Comparison of ENCODE assay signal across 24 cellular contexts in the genomic region with DNA sequence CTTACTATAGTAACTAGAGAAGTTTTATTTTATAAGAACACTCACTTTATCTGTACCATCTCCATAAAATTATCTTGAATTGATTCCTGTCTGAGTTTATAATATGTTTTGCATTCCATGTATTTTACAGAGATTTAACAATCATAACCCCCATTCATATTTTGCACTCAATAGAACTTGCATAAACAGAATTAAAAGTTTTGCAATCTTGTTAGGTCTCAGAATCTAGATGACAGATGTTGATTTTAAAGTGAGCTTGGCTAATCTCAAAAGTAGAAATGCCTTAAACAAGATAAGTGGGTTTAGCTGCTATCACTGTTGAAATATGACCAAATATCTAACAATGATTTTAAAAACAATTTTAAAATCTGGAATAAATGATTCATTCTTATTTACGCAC.
A peak's percentile ranks its signal among the peaks of the same experiment; 100 is the strongest.
DNase-seq lines count a peak whose midpoint lies in the region; ATAC-seq, FAIRE-seq and TF ChIP-seq lines count a peak whose summit lies in the region.
"Had no signal": no experiment of that assay in that cellular context is flagged by ENCODE, and none has a peak within 500 bp of the region (broad histone marks: within the 10 kb centered on the region; RNA-seq: fewer than 3 reads in every experiment).

No MANE protein-coding gene starts in this region.

- DNase-seq in A549 (ENCODE audit: low read depth in 1 of 2, low spot score in 1 of 2): no peak
- DNase-seq in NCI-H524 (lab: John Stamatoyannopoulos, UW): peak; percentile 52 to 79
- DNase-seq in adipocyte (ENCODE audit: low read depth): peak; percentile 49
- DNase-seq in fibroblast of villous mesenchyme (ENCODE audit: low read depth): peak; percentile 45
- DNase-seq in stimulated activated CD8-positive, alpha-beta memory T cell treated with anti-CD3 and anti-CD28 coated beads, Interleukin-4, amount 100 ng/mL, for 48 hours: no peak
- DNase-seq in activated T-helper 2 cell treated with anti-CD3 and anti-CD28 coated beads, Interferon-gamma antibody, Interleukin-2, Interleukin-4, amounts not matched to agents 10 μg/mL and 5 μg/mL and 100 μg/mL, durations not matched to agents 14 hours and 24 hours and 36 hours (ENCODE audit: low spot score): no peak
- DNase-seq in NCI-H2196 treated with DMSO at 0.1 percent for 48 hours (lab: John Stamatoyannopoulos, UW; ENCODE audit: unreplicated experiment): no peak
- DNase-seq: 8988T; AML-193; Caco-2; Calu3; CD4-positive, alpha-beta T cell; CD8-positive, alpha-beta T cell; DMS79 treated with DMSO at 0.1 percent for 48 hours; GF-D8 had no signal

- no peak for FAIRE-seq in A549 (lab: Jason Lieb, UNC)
- FAIRE-seq: A204.1, D721Med, G401.6, GM12891, GM19239 had no signal

- peak overlapping the region; percentile 58; the same call in 1 of the 3 replicates for H3K4me2 ChIP-seq in A549
- H3K4me2 ChIP-seq: BLaER1 treated with 17β-estradiol and CSF1 and Interleukin-3, amounts not matched to agents 10 nM and 100 nM had no signal

- H3K4me1 ChIP-seq in A549 (peaks cover 13% of the 10 kb centered on the region; the same call in 1 of the 3 replicates), adipocyte (ENCODE audit: control insufficient read depth, insufficient read depth, low read length) (no peaks in the 10 kb centered on the region)
- H3K4me1 ChIP-seq: BLaER1 treated with 17β-estradiol and CSF1 and Interleukin-3, amounts not matched to agents 10 nM and 100 nM had no signal

- H3K9me3 ChIP-seq in A549 (no peaks in the 10 kb centered on the region), adipocyte (ENCODE audit: control insufficient read depth, low read length) (no peaks in the 10 kb centered on the region)
- H3K9me3 ChIP-seq: Caco-2 had no signal

- CTCF ChIA-PET in A549 (lab: Yijun Ruan, JAX): no interaction called here

- no peak for TF ChIP-seq EP300 in A549 (IDR thresholded peaks at IDR 0.05)

- H3K4me3 ChIP-seq in A549 (no peak overlapping the region), adipocyte (ENCODE audit: low read length) (no peak overlapping the region), fibroblast of villous mesenchyme (ENCODE audit: low read depth, low read length) (no peak overlapping the region)
- H3K4me3 ChIP-seq: BLaER1 treated with 17β-estradiol and CSF1 and Interleukin-3, amounts not matched to agents 10 nM and 100 nM had no signal

- no peak overlapping the region for H3K4me3 Mint-ChIP-seq in stimulated activated memory B cell treated with anti-CD40 and anti-IgM and Interleukin-4, amounts not matched to agents 10 μg/mL and 1 μg/mL and 100 μg/mL, for 72 hours
- no peak overlapping the region for H3K4me3 Mint-ChIP-seq in activated T-helper 2 cell treated with anti-CD3 and anti-CD28 coated beads, Interferon-gamma antibody, Interleukin-2, Interleukin-4, amounts not matched to agents 10 μg/mL and 5 μg/mL and 100 μg/mL, durations not matched to agents 14 hours and 24 hours and 36 hours (ENCODE audit: low read depth)
- H3K4me3 Mint-ChIP-seq: B cell; CD4-positive, alpha-beta T cell; CD8-positive, alpha-beta T cell had no signal

- no peak overlapping the region for H3K27ac Mint-ChIP-seq in stimulated activated memory B cell treated with anti-CD40 and anti-IgM and Interleukin-4, amounts not matched to agents 10 μg/mL and 1 μg/mL and 100 μg/mL, for 72 hours
- H3K27ac Mint-ChIP-seq in activated T-helper 2 cell treated with anti-CD3 and anti-CD28 coated beads, Interferon-gamma antibody, Interleukin-2, Interleukin-4, amounts not matched to agents 10 μg/mL and 5 μg/mL and 100 μg/mL, durations not matched to agents 14 hours and 24 hours and 36 hours: no peak overlapping the region
- H3K27ac Mint-ChIP-seq: B cell; CD4-positive, alpha-beta T cell; CD8-positive, alpha-beta T cell had no signal

- no peak for ATAC-seq in A549
- ATAC-seq in stimulated activated memory B cell treated with anti-CD40 and anti-IgM and Interleukin-4, amounts not matched to agents 10 μg/mL and 1 μg/mL and 100 μg/mL, for 72 hours: no peak
- ATAC-seq: CD8-positive, alpha-beta T cell had no signal

- POLR2A ChIA-PET in A549 (lab: Yijun Ruan, JAX): no interaction called here

- TF ChIP-seq CTCF in A549 (IDR thresholded peaks at IDR 0.05) (no peak), fibroblast of villous mesenchyme (IDR thresholded peaks at IDR 0.05; ENCODE audit: insufficient read depth, low read depth, low read length) (no peak)

- TF ChIP-seq RAD21 in A549 (conservative IDR thresholded peaks at IDR 0.05 in 1 of 2, IDR thresholded peaks at IDR 0.05 in 1 of 2): no peak

- no peaks in the 10 kb centered on the region for H3K36me3 ChIP-seq in adipocyte (ENCODE audit: control insufficient read depth, insufficient read depth, low read length, severe bottlenecking)
- H3K36me3 ChIP-seq: BLaER1 treated with 17β-estradiol and CSF1 and Interleukin-3, amounts not matched to agents 10 nM and 100 nM had no signal

- H3K4me1 Mint-ChIP-seq in stimulated activated memory B cell treated with anti-CD40 and anti-IgM and Interleukin-4, amounts not matched to agents 10 μg/mL and 1 μg/mL and 100 μg/mL, for 72 hours: no peaks in the 10 kb centered on the region
- no peaks in the 10 kb centered on the region for H3K4me1 Mint-ChIP-seq in activated T-helper 2 cell treated with anti-CD3 and anti-CD28 coated beads, Interferon-gamma antibody, Interleukin-2, Interleukin-4, amounts not matched to agents 10 μg/mL and 5 μg/mL and 100 μg/mL, durations not matched to agents 14 hours and 24 hours and 36 hours (ENCODE audit: low read depth)
- H3K4me1 Mint-ChIP-seq: B cell had no signal

- H3K9ac ChIP-seq in adipocyte (ENCODE audit: low read length): no peak overlapping the region
- H3K9ac ChIP-seq: BLaER1 treated with 17β-estradiol and CSF1 and Interleukin-3, amounts not matched to agents 10 nM and 100 nM had no signal

- H3K27ac ChIP-seq in A549: no peak overlapping the region
- H3K27ac ChIP-seq: BLaER1 treated with 17β-estradiol and CSF1 and Interleukin-3, amounts not matched to agents 10 nM and 100 nM; C4-2B had no signal

- no peaks in the 10 kb centered on the region for H3K27me3 ChIP-seq in adipocyte (replicated peaks; ENCODE audit: control insufficient read depth, insufficient read depth, low read length)
- H3K27me3 ChIP-seq: BLaER1 treated with 17β-estradiol and CSF1 and Interleukin-3, amounts not matched to agents 10 nM and 100 nM had no signal

- peaks cover 9% of the 10 kb centered on the region for H3K9me3 Mint-ChIP-seq in stimulated activated memory B cell treated with anti-CD40 and anti-IgM and Interleukin-4, amounts not matched to agents 10 μg/mL and 1 μg/mL and 100 μg/mL, for 72 hours
- H3K9me3 Mint-ChIP-seq in activated T-helper 2 cell treated with anti-CD3 and anti-CD28 coated beads, Interferon-gamma antibody, Interleukin-2, Interleukin-4, amounts not matched to agents 10 μg/mL and 5 μg/mL and 100 μg/mL, durations not matched to agents 14 hours and 24 hours and 36 hours: peaks cover 16% of the 10 kb centered on the region

- intact Hi-C loops in activated T-helper 2 cell treated with anti-CD3 and anti-CD28 coated beads, Interferon-gamma antibody, Interleukin-2, Interleukin-4, amounts not matched to agents 10 μg/mL and 5 μg/mL and 100 μg/mL, durations not matched to agents 14 hours and 24 hours and 36 hours (cut with micrococcal nuclease): no loop called here

- no peaks in the 10 kb centered on the region for H3K27me3 Mint-ChIP-seq in stimulated activated memory B cell treated with anti-CD40 and anti-IgM and Interleukin-4, amounts not matched to agents 10 μg/mL and 1 μg/mL and 100 μg/mL, for 72 hours
- H3K27me3 Mint-ChIP-seq in activated T-helper 2 cell treated with anti-CD3 and anti-CD28 coated beads, Interferon-gamma antibody, Interleukin-2, Interleukin-4, amounts not matched to agents 10 μg/mL and 5 μg/mL and 100 μg/mL, durations not matched to agents 14 hours and 24 hours and 36 hours (ENCODE audit: low read depth): no peaks in the 10 kb centered on the region
- H3K27me3 Mint-ChIP-seq: B cell; CD4-positive, alpha-beta T cell had no signal

- TF ChIP-seq POLR2A in A549 (IDR thresholded peaks at IDR 0.05; ENCODE audit: low read length): no peak

- H3K36me3 Mint-ChIP-seq in stimulated activated memory B cell treated with anti-CD40 and anti-IgM and Interleukin-4, amounts not matched to agents 10 μg/mL and 1 μg/mL and 100 μg/mL, for 72 hours: no peaks in the 10 kb centered on the region
- H3K36me3 Mint-ChIP-seq in activated T-helper 2 cell treated with anti-CD3 and anti-CD28 coated beads, Interferon-gamma antibody, Interleukin-2, Interleukin-4, amounts not matched to agents 10 μg/mL and 5 μg/mL and 100 μg/mL, durations not matched to agents 14 hours and 24 hours and 36 hours (ENCODE audit: low read depth): no peaks in the 10 kb centered on the region
- H3K36me3 Mint-ChIP-seq: CD8-positive, alpha-beta T cell had no signal

- 81% methylated on average over 1 of the region's 1 CpG for WGBS in A549 (ENCODE audit: missing lambda C conversion rate)

TF ChIP-seq in A549, 52 proteins besides CTCF, POLR2A, EP300 and RAD21:
- TF ChIP-seq HOXB13 (CRISPR knock-in tag; IDR thresholded peaks at IDR 0.05; ENCODE audit: low read depth) (no peak), ZNF302 (CRISPR knock-in tag; IDR thresholded peaks at IDR 0.05) (no peak), POLR2AphosphoS2 (conservative IDR thresholded peaks at IDR 0.05; ENCODE audit: low read length) (no peak), BHLHE40 (IDR thresholded peaks at IDR 0.05; ENCODE audit: low read depth, low read length) (no peak), HDAC2 (IDR thresholded peaks at IDR 0.05) (no peak), RNF2 (IDR thresholded peaks at IDR 0.05; ENCODE audit: borderline replicate concordance, low read depth) (no peak), EHF (CRISPR knock-in tag; IDR thresholded peaks at IDR 0.05) (no peak), TP53 (CRISPR knock-in tag; IDR thresholded peaks at IDR 0.05) (no peak), EHMT2 (IDR thresholded peaks at IDR 0.05; ENCODE audit: low read depth) (no peak), MAFK (IDR thresholded peaks at IDR 0.05; ENCODE audit: partially characterized antibody) (no peak)
- TF ChIP-seq, protein P1, sequence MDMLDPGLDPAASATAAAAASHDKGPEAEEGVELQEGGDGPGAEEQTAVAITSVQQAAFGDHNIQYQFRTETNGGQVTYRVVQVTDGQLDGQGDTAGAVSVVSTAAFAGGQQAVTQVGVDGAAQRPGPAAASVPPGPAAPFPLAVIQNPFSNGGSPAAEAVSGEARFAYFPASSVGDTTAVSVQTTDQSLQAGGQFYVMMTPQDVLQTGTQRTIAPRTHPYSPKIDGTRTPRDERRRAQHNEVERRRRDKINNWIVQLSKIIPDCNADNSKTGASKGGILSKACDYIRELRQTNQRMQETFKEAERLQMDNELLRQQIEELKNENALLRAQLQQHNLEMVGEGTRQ (IDR thresholded peaks at IDR 0.05): no peak
- TF ChIP-seq, protein P2, sequence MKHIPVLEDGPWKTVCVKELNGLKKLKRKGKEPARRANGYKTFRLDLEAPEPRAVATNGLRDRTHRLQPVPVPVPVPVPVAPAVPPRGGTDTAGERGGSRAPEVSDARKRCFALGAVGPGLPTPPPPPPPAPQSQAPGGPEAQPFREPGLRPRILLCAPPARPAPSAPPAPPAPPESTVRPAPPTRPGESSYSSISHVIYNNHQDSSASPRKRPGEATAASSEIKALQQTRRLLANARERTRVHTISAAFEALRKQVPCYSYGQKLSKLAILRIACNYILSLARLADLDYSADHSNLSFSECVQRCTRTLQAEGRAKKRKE (CRISPR knock-in tag; IDR thresholded peaks at IDR 0.05; ENCODE audit: low read depth): no peak

Comparison
In these comparisons a context has a peak if more than half of its experiments do, and no peak if none do; other contexts are left out.
1. DNase-seq: peak in NCI-H524 (2 of 2), adipocyte (single experiment) and fibroblast of villous mesenchyme (single experiment); none in A549 (0 of 2), stimulated activated CD8-positive, alpha-beta memory T cell treated with anti-CD3 and anti-CD28 coated beads, Interleukin-4, amount 100 ng/mL, for 48 hours (single experiment), activated T-helper 2 cell treated with anti-CD3 and anti-CD28 coated beads, Interferon-gamma antibody, Interleukin-2, Interleukin-4, amounts not matched to agents 10 μg/mL and 5 μg/mL and 100 μg/mL, durations not matched to agents 14 hours and 24 hours and 36 hours (single experiment) and NCI-H2196 treated with DMSO at 0.1 percent for 48 hours (single experiment).